8 cellular contexts compared by ENCODE assay signal in genomic region chr10:101141622-101142532, GRCh38. TPM values are rescaled to one million over a fixed set of nuclear protein-coding genes. Genes with fewer than 3 reads are reported as not detected.
DNase-seq lines count a peak whose midpoint lies in the region; ATAC-seq and TF ChIP-seq lines count a peak whose summit lies in the region.

No MANE protein-coding gene starts in this region.

- TF ChIP-seq POLR2A in lower leg skin (IDR thresholded peaks at IDR 0.05): no peak

- no peak overlapping the region for H3K4me3 Mint-ChIP-seq in activated CD4-positive, alpha-beta T cell treated with anti-CD3 and anti-CD28 coated beads, Interleukin-2, amount 10 ng/mL, durations not matched to agents 7 days and 5 days

- H3K9me3 Mint-ChIP-seq in activated CD4-positive, alpha-beta T cell treated with anti-CD3 and anti-CD28 coated beads, Interleukin-2, amount 10 ng/mL, durations not matched to agents 7 days and 5 days: no peaks in the 10 kb centered on the region

- H3K36me3 Mint-ChIP-seq in activated CD4-positive, alpha-beta T cell treated with anti-CD3 and anti-CD28 coated beads, Interleukin-2, amount 10 ng/mL, durations not matched to agents 7 days and 5 days (ENCODE audit: low read depth): no peaks in the 10 kb centered on the region

- no peak overlapping the region for H3K4me3 ChIP-seq in choroid plexus epithelial cell (ENCODE audit: low read depth, low read length)
- no peak overlapping the region for H3K4me3 ChIP-seq in lower leg skin (ENCODE audit: low read depth, poor library complexity, severe bottlenecking)

- intact Hi-C loops in lower leg skin (cut with DNase I; ENCODE audit: low total_unique reads): loop anchor here (5.0 to 10.0 kb wide), 2 partner anchors 45 to 87 kb away; no protein-coding TSS in a partner anchor

- H3K27ac Mint-ChIP-seq in activated CD4-positive, alpha-beta T cell treated with anti-CD3 and anti-CD28 coated beads, Interleukin-2, amount 10 ng/mL, durations not matched to agents 7 days and 5 days: no peak overlapping the region

- CTCF ChIA-PET in activated CD4-positive, alpha-beta T cell treated with anti-CD3 and anti-CD28 coated beads, Interleukin-2, amount 10 ng/mL, durations not matched to agents 7 days and 5 days (lab: Charles Lee): interaction anchor here (0.6 to 5.6 kb wide), 38 partner anchors 10 to 512 kb away, joined by 3 to 90 read pairs (median 4); partner anchors contain the start of genes PDZD7, SFXN3 and TLX1

- POLR2A ChIA-PET in activated CD4-positive, alpha-beta T cell treated with anti-CD3 and anti-CD28 coated beads, Interleukin-2, amount 10 ng/mL, durations not matched to agents 7 days and 5 days (lab: Charles Lee): interaction anchor here (0.7 kb wide), 1 partner anchor 46 kb away, joined by 3 read pairs; no protein-coding TSS in a partner anchor

- ATAC-seq in HG03108 (IDR thresholded peaks at IDR 0.05; ENCODE audit: unreplicated experiment) (peak; percentile 50), GM19023 (IDR thresholded peaks at IDR 0.05; ENCODE audit: unreplicated experiment) (no peak)

- TF ChIP-seq CTCF in choroid plexus epithelial cell (conservative IDR thresholded peaks at IDR 0.05; ENCODE audit: low read depth, low read length) (peak; percentile 94), lower leg skin (IDR thresholded peaks at IDR 0.05) (peak in 1 of 3 donors; percentile 74)

- DNase-seq in ELF-1 (ENCODE audit: low read depth, low spot score) (peak; percentile 95), NCI-H69 (lab: John Stamatoyannopoulos, UW) (peak; percentile 77), choroid plexus epithelial cell (ENCODE audit: low read depth) (peak; percentile 85), lower leg skin (ENCODE audit: low spot score in 2 of 2) (peak; percentile 65 to 95)
- peak; percentile 80 for DNase-seq in activated CD4-positive, alpha-beta T cell treated with anti-CD3 and anti-CD28 coated beads, Interleukin-2, amount 10 ng/mL, durations not matched to agents 7 days and 5 days
- DNase-seq in stimulated activated CD4-positive, alpha-beta T cell treated with anti-CD3 and anti-CD28 coated beads, TNF-alpha, amount 100 ng/mL, for 24 hours (ENCODE audit: low read depth in 3 of 3): peak; percentile 65 to 85 (median 70)

- peaks cover 2% of the 10 kb centered on the region for H3K4me1 Mint-ChIP-seq in activated CD4-positive, alpha-beta T cell treated with anti-CD3 and anti-CD28 coated beads, Interleukin-2, amount 10 ng/mL, durations not matched to agents 7 days and 5 days

- peaks cover 90% of the 10 kb centered on the region for H3K27me3 Mint-ChIP-seq in activated CD4-positive, alpha-beta T cell treated with anti-CD3 and anti-CD28 coated beads, Interleukin-2, amount 10 ng/mL, durations not matched to agents 7 days and 5 days

- 7 to 9% methylated on average over 18 to 21 of the region's 21 CpGs for WGBS in lower leg skin, 2 donors

RNA-seq across cellular contexts. Expression of gene TLX1, which starts 10.8 kb away (rescaled TPM):
- total RNA-seq in activated CD4-positive, alpha-beta T cell treated with anti-CD3 and anti-CD28 coated beads, Interleukin-2, amount 10 ng/mL, durations not matched to agents 7 days and 5 days: not detected
- under 1 TPM in 2 of 4 donors, not detected in 2; 0.15 to 0.25 TPM for total RNA-seq in lower leg skin
